19 cellular contexts compared by ENCODE assay signal in genomic region chr6:109628158-109629000, GRCh38.
DNase-seq lines count a peak whose midpoint lies in the region; ATAC-seq and TF ChIP-seq lines count a peak whose summit lies in the region.
"Had no signal": no experiment of that assay in that cellular context is flagged by ENCODE, and none has a peak within 500 bp of the region (broad histone marks: within the 10 kb centered on the region; RNA-seq: fewer than 3 reads in every experiment).

No MANE protein-coding gene starts in this region.

- H3K36me3 Mint-ChIP-seq in activated CD4-positive, alpha-beta T cell treated with anti-CD3 and anti-CD28 coated beads for 36 hours (ENCODE audit: low read depth) = peaks cover 16% of the 10 kb centered on the region
- H3K36me3 Mint-ChIP-seq in activated T-helper 1 cell treated with anti-CD3 and anti-CD28 coated beads, Interleukin-12 subunit alpha, Interleukin-12 subunit beta, Interleukin-2, Interleukin-4 antibody, amounts not matched to agents 30 ng/mL and 10 ng/mL and 1 ng/mL, durations not matched to agents 14 hours and 24 hours and 36 hours (ENCODE audit: low read depth) = no peaks in the 10 kb centered on the region
- H3K36me3 Mint-ChIP-seq in progenitor cell of endocrine pancreas (ENCODE audit: insufficient read depth) = peaks cover 6% of the 10 kb centered on the region

- no peaks in the 10 kb centered on the region for H3K27me3 ChIP-seq in MG63

- peaks cover 9% of the 10 kb centered on the region for H3K9me3 Mint-ChIP-seq in activated CD4-positive, alpha-beta T cell treated with anti-CD3 and anti-CD28 coated beads for 36 hours (ENCODE audit: low read depth)
- H3K9me3 Mint-ChIP-seq in activated T-helper 1 cell treated with anti-CD3 and anti-CD28 coated beads, Interleukin-12 subunit alpha, Interleukin-12 subunit beta, Interleukin-2, Interleukin-4 antibody, amounts not matched to agents 30 ng/mL and 10 ng/mL and 1 ng/mL, durations not matched to agents 14 hours and 24 hours and 36 hours = peaks cover 3% of the 10 kb centered on the region
- H3K9me3 Mint-ChIP-seq in progenitor cell of endocrine pancreas (ENCODE audit: low read depth) = peaks cover 7% of the 10 kb centered on the region

- intact Hi-C loops in activated CD4-positive, alpha-beta T cell treated with anti-CD3 and anti-CD28 coated beads for 36 hours (cut with DNase I, micrococcal nuclease) = no loop called here
- intact Hi-C loops in activated T-helper 1 cell treated with anti-CD3 and anti-CD28 coated beads, Interleukin-12 subunit alpha, Interleukin-12 subunit beta, Interleukin-2, Interleukin-4 antibody, amounts not matched to agents 30 ng/mL and 10 ng/mL and 1 ng/mL, durations not matched to agents 14 hours and 24 hours and 36 hours (cut with micrococcal nuclease) = no loop called here

- peak; percentile 63 for ATAC-seq in activated CD4-positive, alpha-beta T cell treated with anti-CD3 and anti-CD28 coated beads for 36 hours
- no peak for ATAC-seq in GM19452 (IDR thresholded peaks at IDR 0.05; ENCODE audit: unreplicated experiment)

- TF ChIP-seq CTCF in progenitor cell of endocrine pancreas (IDR thresholded peaks at IDR 0.05; ENCODE audit: unreplicated experiment) = no peak

- CTCF ChIA-PET in activated CD4-positive, alpha-beta T cell treated with anti-CD3 and anti-CD28 coated beads for 36 hours (lab: Charles Lee) = interaction anchor here (0.6 to 1.6 kb wide), 5 partner anchors 11 to 411 kb away, joined by 3 to 4 read pairs (median 3); no protein-coding TSS in a partner anchor

- no peak overlapping the region for H3K4me3 Mint-ChIP-seq in activated CD4-positive, alpha-beta T cell treated with anti-CD3 and anti-CD28 coated beads for 36 hours
- H3K4me3 Mint-ChIP-seq in activated T-helper 1 cell treated with anti-CD3 and anti-CD28 coated beads, Interleukin-12 subunit alpha, Interleukin-12 subunit beta, Interleukin-2, Interleukin-4 antibody, amounts not matched to agents 30 ng/mL and 10 ng/mL and 1 ng/mL, durations not matched to agents 14 hours and 24 hours and 36 hours = no peak overlapping the region
- no peak overlapping the region for H3K4me3 Mint-ChIP-seq in progenitor cell of endocrine pancreas (ENCODE audit: low read depth)
- H3K4me3 Mint-ChIP-seq: B cell had no signal

- no peak overlapping the region for H3K4me3 ChIP-seq in Jurkat, Clone E6-1 (ENCODE audit: low read length)
- no peak overlapping the region for H3K4me3 ChIP-seq in MG63
- H3K4me3 ChIP-seq: PC-9 had no signal

- H3K36me3 ChIP-seq in MG63 = no peaks in the 10 kb centered on the region

- H3K4me1 Mint-ChIP-seq in activated CD4-positive, alpha-beta T cell treated with anti-CD3 and anti-CD28 coated beads for 36 hours = peaks cover 22% of the 10 kb centered on the region
- peaks cover 21% of the 10 kb centered on the region for H3K4me1 Mint-ChIP-seq in activated T-helper 1 cell treated with anti-CD3 and anti-CD28 coated beads, Interleukin-12 subunit alpha, Interleukin-12 subunit beta, Interleukin-2, Interleukin-4 antibody, amounts not matched to agents 30 ng/mL and 10 ng/mL and 1 ng/mL, durations not matched to agents 14 hours and 24 hours and 36 hours (ENCODE audit: low read depth)
- H3K4me1 Mint-ChIP-seq in progenitor cell of endocrine pancreas (ENCODE audit: low read depth) = no peaks in the 10 kb centered on the region
- H3K4me1 Mint-ChIP-seq: B cell had no signal

- H3K27ac Mint-ChIP-seq in activated CD4-positive, alpha-beta T cell treated with anti-CD3 and anti-CD28 coated beads for 36 hours = peak overlapping the region; percentile 85
- H3K27ac Mint-ChIP-seq in activated T-helper 1 cell treated with anti-CD3 and anti-CD28 coated beads, Interleukin-12 subunit alpha, Interleukin-12 subunit beta, Interleukin-2, Interleukin-4 antibody, amounts not matched to agents 30 ng/mL and 10 ng/mL and 1 ng/mL, durations not matched to agents 14 hours and 24 hours and 36 hours = peak overlapping the region; percentile 57
- peak overlapping the region; percentile 39 for H3K27ac Mint-ChIP-seq in progenitor cell of endocrine pancreas
- H3K27ac Mint-ChIP-seq: B cell had no signal

- peak; percentile 10 for DNase-seq in activated CD4-positive, alpha-beta T cell treated with anti-CD3 and anti-CD28 coated beads for 36 hours
- no peak for DNase-seq in activated CD4-positive, alpha-beta T cell treated with anti-CD3 and anti-CD28 coated beads, Interleukin-2, amount 50 U/mL, for 4 hours
- DNase-seq in Jurkat, Clone E6-1 (ENCODE audit: low read depth, low spot score) = peak; percentile 75
- no peak for DNase-seq in activated T-helper 1 cell treated with anti-CD3 and anti-CD28 coated beads, Interleukin-12 subunit alpha, Interleukin-12 subunit beta, Interleukin-2, Interleukin-4 antibody, amounts not matched to agents 30 ng/mL and 10 ng/mL and 1 ng/mL, durations not matched to agents 14 hours and 24 hours and 36 hours (ENCODE audit: low spot score)
- no peak for DNase-seq in progenitor cell of endocrine pancreas (ENCODE audit: low spot score, unreplicated experiment)
- no peak for DNase-seq in MG63
- no peak for DNase-seq in NCI-H748 treated with DMSO at 0.1 percent for 48 hours (lab: John Stamatoyannopoulos, UW)
- DNase-seq: DMS 273 treated with DMSO at 0.1 percent for 48 hours, GF-D8, GOT3, KBM-7, NCI-H1048, NCI-H146, NCI-H2081, NCI-H510A, NCI-H82, PC-9 had no signal

- H3K9me3 ChIP-seq in MG63 = no peaks in the 10 kb centered on the region

- no peaks in the 10 kb centered on the region for H3K27me3 Mint-ChIP-seq in activated CD4-positive, alpha-beta T cell treated with anti-CD3 and anti-CD28 coated beads for 36 hours
- H3K27me3 Mint-ChIP-seq in activated T-helper 1 cell treated with anti-CD3 and anti-CD28 coated beads, Interleukin-12 subunit alpha, Interleukin-12 subunit beta, Interleukin-2, Interleukin-4 antibody, amounts not matched to agents 30 ng/mL and 10 ng/mL and 1 ng/mL, durations not matched to agents 14 hours and 24 hours and 36 hours (ENCODE audit: insufficient read depth) = no peaks in the 10 kb centered on the region
- no peaks in the 10 kb centered on the region for H3K27me3 Mint-ChIP-seq in progenitor cell of endocrine pancreas
- H3K27me3 Mint-ChIP-seq: B cell had no signal

- POLR2A ChIA-PET in activated CD4-positive, alpha-beta T cell treated with anti-CD3 and anti-CD28 coated beads for 36 hours (lab: Charles Lee) = no interaction called here

Comparison
In these comparisons a context has a peak if more than half of its experiments do, and no peak if none do; other contexts are left out.
1. DNase-seq: peak in activated CD4-positive, alpha-beta T cell treated with anti-CD3 and anti-CD28 coated beads for 36 hours (single experiment) and Jurkat, Clone E6-1 (single experiment); none in activated CD4-positive, alpha-beta T cell treated with anti-CD3 and anti-CD28 coated beads, Interleukin-2, amount 50 U/mL, for 4 hours (0 of 2), activated T-helper 1 cell treated with anti-CD3 and anti-CD28 coated beads, Interleukin-12 subunit alpha, Interleukin-12 subunit beta, Interleukin-2, Interleukin-4 antibody, amounts not matched to agents 30 ng/mL and 10 ng/mL and 1 ng/mL, durations not matched to agents 14 hours and 24 hours and 36 hours (single experiment), progenitor cell of endocrine pancreas (single experiment), MG63 (single experiment) and NCI-H748 treated with DMSO at 0.1 percent for 48 hours (single experiment).
2. Peak in every context shown above with its lines, with median percentiles within 50 percentile points of each other: H3K27ac Mint-ChIP-seq.